ENCODE assay signal across 8 cellular contexts in genomic region chr17:72539981-72540897, GRCh38.
DNase-seq lines count a peak whose midpoint lies in the region; ATAC-seq and TF ChIP-seq lines count a peak whose summit lies in the region.

No MANE protein-coding gene starts in this region.

- H3K36me3 ChIP-seq in endodermal cell (ENCODE audit: control insufficient read depth, insufficient read depth, low read length), result no peaks in the 10 kb centered on the region

- H3K4me3 Mint-ChIP-seq in endodermal cell, result no peak overlapping the region
- peak overlapping the region; percentile 65 for H3K4me3 Mint-ChIP-seq in mesothelial cell of epicardium

- H3K27me3 Mint-ChIP-seq in endodermal cell (ENCODE audit: insufficient read depth) (peaks cover 46% of the 10 kb centered on the region), mesothelial cell of epicardium (ENCODE audit: low read depth) (no peaks in the 10 kb centered on the region)

- H3K36me3 Mint-ChIP-seq in endodermal cell (ENCODE audit: low read depth) (no peaks in the 10 kb centered on the region), mesothelial cell of epicardium (peaks cover 11% of the 10 kb centered on the region)

- H3K27ac ChIP-seq in C4-2B (no peak overlapping the region), endodermal cell (ENCODE audit: low read depth, low read length) (no peak overlapping the region)

- H3K9me3 ChIP-seq in endodermal cell (ENCODE audit: control insufficient read depth, low read length), result no peaks in the 10 kb centered on the region

- H3K27ac Mint-ChIP-seq in endodermal cell (no peak overlapping the region), mesothelial cell of epicardium (peak overlapping the region; percentile 95)

- 12 to 26% methylated on average over 14 to 48 of the region's 50 CpGs for WGBS in endodermal cell (ENCODE audit: insufficient coverage in 1 of 2, insufficient read length in 1 of 2), 2 experiments

- H3K4me1 Mint-ChIP-seq in endodermal cell, result peaks cover 11% of the 10 kb centered on the region
- H3K4me1 Mint-ChIP-seq in mesothelial cell of epicardium, result peaks cover 23% of the 10 kb centered on the region

- peak; percentile 99 for TF ChIP-seq CTCF in C4-2B (conservative IDR thresholded peaks at IDR 0.05)
- TF ChIP-seq CTCF in endodermal cell (conservative IDR thresholded peaks at IDR 0.05), result peak; percentile 90
- TF ChIP-seq CTCF in mesothelial cell of epicardium (IDR thresholded peaks at IDR 0.05; ENCODE audit: unreplicated experiment), result peak; percentile 84

- peaks cover 3% of the 10 kb centered on the region for H3K4me1 ChIP-seq in endodermal cell (ENCODE audit: control insufficient read depth, insufficient read depth, low read length)

- ATAC-seq in HG03342 (IDR thresholded peaks at IDR 0.05; ENCODE audit: unreplicated experiment), result peak; percentile 80

- H3K9me3 Mint-ChIP-seq in endodermal cell, result peaks cover 5% of the 10 kb centered on the region
- peaks cover 13% of the 10 kb centered on the region for H3K9me3 Mint-ChIP-seq in mesothelial cell of epicardium

- peaks cover 23% of the 10 kb centered on the region for H3K27me3 ChIP-seq in endodermal cell (ENCODE audit: control insufficient read depth, insufficient read depth, low read length, poor library complexity, severe bottlenecking)

- H3K9ac ChIP-seq in endodermal cell (ENCODE audit: extremely low read depth, low read length, poor library complexity, severe bottlenecking), result no peak overlapping the region

- H3K4me3 ChIP-seq in endodermal cell (ENCODE audit: low read length), result no peak overlapping the region

- DNase-seq in GM19240 (ENCODE audit: insufficient read length, low spot score) (peak; percentile 78), NCI-H774 (lab: John Stamatoyannopoulos, UW) (peak; percentile 79), endodermal cell (peak; percentile 97), mesothelial cell of epicardium (ENCODE audit: low spot score in 2 of 2, unreplicated experiment in 2 of 2) (peak; percentile 72 to 95)
- peak; percentile 36 to 72 (median 63) for DNase-seq in activated CD8-positive, alpha-beta memory T cell treated with anti-CD3 and anti-CD28 coated beads for 48 hours (ENCODE audit: low read depth in 2 of 3, low spot score in 2 of 3)
- peak; percentile 33 for DNase-seq in stimulated activated CD8-positive, alpha-beta memory T cell treated with anti-CD3 and anti-CD28 coated beads, Interleukin-7, amount 100 ng/mL, for 24 hours (ENCODE audit: low read depth)

Comparison
In these comparisons a context has a peak if more than half of its experiments do, and no peak if none do; other contexts are left out.
1. DNase-seq: peak in every context shown above with its lines; median percentile 97 in endodermal cell; 84 in mesothelial cell of epicardium; 79 in NCI-H774; 78 in GM19240; 63 in activated CD8-positive, alpha-beta memory T cell treated with anti-CD3 and anti-CD28 coated beads for 48 hours; 33 in stimulated activated CD8-positive, alpha-beta memory T cell treated with anti-CD3 and anti-CD28 coated beads, Interleukin-7, amount 100 ng/mL, for 24 hours.